ENCODE assay signal across 13 cellular contexts in the genomic region with DNA sequence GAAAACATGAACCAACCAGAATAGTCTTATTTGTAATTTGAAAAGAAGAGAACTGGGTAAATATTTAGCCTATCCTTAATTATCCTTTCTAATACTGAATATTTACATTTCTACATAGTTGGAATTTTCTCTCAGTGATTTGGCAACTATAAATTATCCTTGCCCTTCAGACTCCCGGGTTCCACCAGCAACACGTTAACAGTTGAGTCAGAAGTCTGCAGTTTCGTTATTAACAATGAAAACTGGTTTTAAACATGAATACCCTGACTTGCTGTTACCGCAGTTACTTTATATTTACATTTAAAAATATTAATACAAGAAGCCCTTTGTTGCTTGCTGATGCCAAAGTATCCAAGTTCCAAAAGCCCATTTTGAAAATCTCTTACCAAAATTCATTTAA.
DNase-seq lines count a peak whose midpoint lies in the region; ATAC-seq and TF ChIP-seq lines count a peak whose summit lies in the region.
"Had no signal": no experiment of that assay in that cellular context is flagged by ENCODE, and none has a peak within 500 bp of the region (broad histone marks: within the 10 kb centered on the region; RNA-seq: fewer than 3 reads in every experiment).

No MANE protein-coding gene starts in this region.

- peak; percentile 55 for ATAC-seq in activated T-helper 17 cell treated with anti-CD3 and anti-CD28 coated beads, Interleukin-2, amount 50 U/mL, for 72 hours (replicated peaks)
- ATAC-seq: HCT116, Panc1 had no signal

- no peak overlapping the region for H3K4me2 ChIP-seq in mammary epithelial cell (ENCODE audit: insufficient read depth, low read depth, low read length)
- peak overlapping the region; percentile 37 for H3K4me2 ChIP-seq in smooth muscle cell

- peak overlapping the region; percentile 60 for H3K4me3 Mint-ChIP-seq in activated T-helper 17 cell treated with anti-CD3 and anti-CD28 coated beads, Interleukin-2, amount 50 U/mL, for 72 hours

- no peaks in the 10 kb centered on the region for H4K20me1 ChIP-seq in mammary epithelial cell (ENCODE audit: insufficient read depth, low read length)
- no peaks in the 10 kb centered on the region for H4K20me1 ChIP-seq in smooth muscle cell (ENCODE audit: low read depth)

- H3K9ac ChIP-seq in mammary epithelial cell (ENCODE audit: insufficient read depth, low read length) (no peak overlapping the region), smooth muscle cell (ENCODE audit: low read depth) (no peak overlapping the region)

- H3K36me3 ChIP-seq in mammary epithelial cell (ENCODE audit: insufficient read depth, low read length) (no peaks in the 10 kb centered on the region), breast epithelium (no peaks in the 10 kb centered on the region), smooth muscle cell (ENCODE audit: low read depth) (no peaks in the 10 kb centered on the region), adrenal gland (replicated peaks in 1 of 2) (no peaks in the 10 kb centered on the region)

- peak; percentile 52 for DNase-seq in mammary epithelial cell
- no peak for DNase-seq in breast epithelium (ENCODE audit: low spot score in 2 of 2)
- DNase-seq in HCEC 1CT, result peak; percentile 54
- no peak for DNase-seq in smooth muscle cell (lab: John Stamatoyannopoulos, UW; ENCODE audit: unreplicated experiment)
- no peak for DNase-seq in LoVo (ENCODE audit: low spot score)
- DNase-seq in MV-4-11 (lab: John Stamatoyannopoulos, UW), result no peak
- no peak for DNase-seq in adrenal gland
- DNase-seq: dorsolateral prefrontal cortex, NCI-H146 had no signal

- H3K79me2 ChIP-seq in mammary epithelial cell (ENCODE audit: insufficient read depth, low read length) (no peaks in the 10 kb centered on the region), smooth muscle cell (ENCODE audit: low read depth) (no peaks in the 10 kb centered on the region)

- no peaks in the 10 kb centered on the region for H3K9me3 Mint-ChIP-seq in activated T-helper 17 cell treated with anti-CD3 and anti-CD28 coated beads, Interleukin-2, amount 50 U/mL, for 72 hours
- H3K9me3 Mint-ChIP-seq: activated T-helper 2 cell treated with anti-CD3 and anti-CD28 coated beads, Interferon-gamma antibody, Interleukin-2, Interleukin-4, amounts not matched to agents 10 μg/mL and 5 μg/mL and 100 μg/mL, durations not matched to agents 14 hours and 24 hours and 36 hours had no signal

- H3K27me3 ChIP-seq in mammary epithelial cell (ENCODE audit: insufficient read depth, low read length) (peaks cover 2% of the 10 kb centered on the region), breast epithelium (no peaks in the 10 kb centered on the region), smooth muscle cell (ENCODE audit: low read depth) (no peaks in the 10 kb centered on the region), adrenal gland (no peaks in the 10 kb centered on the region)
- H3K27me3 ChIP-seq: dorsolateral prefrontal cortex had no signal

- H3K27ac Mint-ChIP-seq in activated T-helper 17 cell treated with anti-CD3 and anti-CD28 coated beads, Interleukin-2, amount 50 U/mL, for 72 hours, result peak overlapping the region; percentile 78
- H3K27ac Mint-ChIP-seq: activated T-helper 2 cell treated with anti-CD3 and anti-CD28 coated beads, Interferon-gamma antibody, Interleukin-2, Interleukin-4, amounts not matched to agents 10 μg/mL and 5 μg/mL and 100 μg/mL, durations not matched to agents 14 hours and 24 hours and 36 hours had no signal

- H3K4me3 ChIP-seq in mammary epithelial cell (replicated peaks in 1 of 3; ENCODE audit: insufficient read depth in 1 of 3, low read depth in 2 of 3, low read length in 3 of 3), result no peak overlapping the region
- no peak overlapping the region for H3K4me3 ChIP-seq in breast epithelium
- no peak overlapping the region for H3K4me3 ChIP-seq in smooth muscle cell
- H3K4me3 ChIP-seq in adrenal gland, result no peak overlapping the region
- H3K4me3 ChIP-seq: dorsolateral prefrontal cortex had no signal

- BruUV-seq in mammary epithelial cell (replicated peaks; lab: Mats Ljungman, UMichigan), result no TSS peak

- H3K36me3 Mint-ChIP-seq in activated T-helper 17 cell treated with anti-CD3 and anti-CD28 coated beads, Interleukin-2, amount 50 U/mL, for 72 hours (ENCODE audit: low read depth), result no peaks in the 10 kb centered on the region

- H3K9me3 ChIP-seq in mammary epithelial cell (replicated peaks; ENCODE audit: insufficient read depth, low read length), result no peaks in the 10 kb centered on the region
- H3K9me3 ChIP-seq in breast epithelium, result no peaks in the 10 kb centered on the region
- H3K9me3 ChIP-seq in smooth muscle cell (replicated peaks; ENCODE audit: low read depth), result no peaks in the 10 kb centered on the region
- H3K9me3 ChIP-seq in adrenal gland (replicated peaks in 1 of 3), result no peaks in the 10 kb centered on the region

- H3F3A ChIP-seq in smooth muscle cell (ENCODE audit: low read depth), result no peaks in the 10 kb centered on the region

- 35% methylated on average over 4 of the region's 4 CpGs for WGBS in mammary epithelial cell (ENCODE audit: low coverage, missing lambda C conversion rate)
- WGBS in smooth muscle cell (ENCODE audit: low lambda C conversion rate), result 43% methylated on average over 4 of the region's 4 CpGs
- 43 to 78% (median 58%) methylated on average over 4 of the region's 4 CpGs for WGBS in adrenal gland, 4 donors

- H2AFZ ChIP-seq in mammary epithelial cell (ENCODE audit: low read depth, low read length) (no peak overlapping the region), smooth muscle cell (ENCODE audit: low read depth) (peak overlapping the region; percentile 44)

- dilution Hi-C loops in mammary epithelial cell (cut with HindIII; ENCODE audit: low sequenced_read_pairs), result no loop called here

- TF ChIP-seq POLR2A in breast epithelium (IDR thresholded peaks at IDR 0.05), result no peak
- TF ChIP-seq POLR2A in adrenal gland (IDR thresholded peaks at IDR 0.05), result no peak

- H3K4me1 Mint-ChIP-seq in activated T-helper 17 cell treated with anti-CD3 and anti-CD28 coated beads, Interleukin-2, amount 50 U/mL, for 72 hours, result peaks cover 7% of the 10 kb centered on the region

- CTCF ChIA-PET in mammary epithelial cell (lab: Charles Lee; ENCODE audit: low non-redundant PET), result no interaction called here

- H3K4me1 ChIP-seq in mammary epithelial cell (ENCODE audit: insufficient read depth, low read length), result no peaks in the 10 kb centered on the region
- no peaks in the 10 kb centered on the region for H3K4me1 ChIP-seq in breast epithelium
- H3K4me1 ChIP-seq in smooth muscle cell (ENCODE audit: low read depth), result peaks cover 3% of the 10 kb centered on the region
- H3K4me1 ChIP-seq in adrenal gland (replicated peaks in 1 of 2), result peaks cover 0 to 4% of the 10 kb centered on the region in 2 donors

- H3K27ac ChIP-seq in mammary epithelial cell (ENCODE audit: insufficient read depth, low read depth, low read length), result no peak overlapping the region
- H3K27ac ChIP-seq in breast epithelium, result no peak overlapping the region
- H3K27ac ChIP-seq in smooth muscle cell (ENCODE audit: low read depth), result no peak overlapping the region
- H3K27ac ChIP-seq in adrenal gland, result no peak overlapping the region
- H3K27ac ChIP-seq: dorsolateral prefrontal cortex had no signal

- TF ChIP-seq CTCF in mammary epithelial cell (conservative IDR thresholded peaks at IDR 0.05 in 1 of 2, IDR thresholded peaks at IDR 0.05 in 1 of 2; ENCODE audit: extremely low read depth in 1 of 2, insufficient read depth in 1 of 2, low read depth in 1 of 2, low read length in 2 of 2) (no peak), breast epithelium (IDR thresholded peaks at IDR 0.05) (no peak), smooth muscle cell (IDR thresholded peaks at IDR 0.05; ENCODE audit: borderline replicate concordance, insufficient read depth, poor library complexity, severe bottlenecking) (no peak), adrenal gland (IDR thresholded peaks at IDR 0.05) (no peak)

- in situ Hi-C loops in mammary epithelial cell (cut with MboI; ENCODE audit: low sequenced_read_pairs in 2 of 2), result no loop called here

- intact Hi-C loops in mammary epithelial cell (cut with micrococcal nuclease) (no loop called here), breast epithelium (cut with DNase I; ENCODE audit: low total_unique reads) (no loop called here), adrenal gland (cut with DNase I) (no loop called here)

- H3K27me3 Mint-ChIP-seq in activated T-helper 17 cell treated with anti-CD3 and anti-CD28 coated beads, Interleukin-2, amount 50 U/mL, for 72 hours, result peaks cover 4% of the 10 kb centered on the region

Comparison
In these comparisons a context has a peak if more than half of its experiments do, and no peak if none do; other contexts are left out.
1. DNase-seq: peak in mammary epithelial cell (single experiment) and HCEC 1CT (single experiment); none in breast epithelium (0 of 2), smooth muscle cell (single experiment), LoVo (single experiment), MV-4-11 (single experiment) and adrenal gland (0 of 7).